In the genomic region with DNA sequence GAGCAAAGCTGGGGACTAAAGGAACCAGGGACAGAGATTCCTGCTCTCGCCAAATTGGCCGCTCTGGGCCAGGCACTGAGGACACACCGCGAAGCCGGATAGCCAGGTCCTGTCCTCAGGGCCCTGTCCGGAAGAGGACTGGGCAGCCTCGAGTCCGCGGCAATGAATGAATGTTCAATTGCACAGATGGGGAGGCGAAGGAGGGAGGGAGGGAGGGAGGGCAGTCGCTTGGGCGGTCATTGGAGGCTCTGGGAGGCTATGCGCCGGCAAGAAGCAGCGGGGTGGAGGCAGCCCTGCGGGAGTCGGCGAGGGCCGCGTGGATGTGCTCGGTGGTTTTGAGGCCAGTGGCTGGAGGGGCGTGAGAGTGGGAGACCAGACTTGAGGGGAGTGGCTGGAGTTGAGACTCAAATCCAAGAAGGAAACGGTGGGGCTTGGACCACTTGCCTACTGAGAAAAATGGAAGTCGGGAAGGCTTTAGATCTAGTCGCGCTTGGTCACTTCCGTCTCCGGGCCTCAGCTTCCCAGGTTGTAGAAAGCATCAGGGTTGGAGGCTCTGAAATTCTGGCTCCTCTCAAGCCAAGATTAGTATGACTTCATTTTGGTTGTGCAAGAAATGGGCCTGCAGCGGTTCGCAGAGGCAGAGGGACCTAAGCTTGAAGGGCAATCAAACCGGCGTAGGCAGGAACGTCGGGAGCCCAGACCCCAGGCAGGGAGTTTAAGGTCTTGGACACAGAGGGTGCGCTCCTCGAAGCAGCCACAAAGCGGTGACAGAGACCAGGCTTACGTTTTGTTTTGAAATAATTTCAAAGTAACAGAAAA, we compare ENCODE assay signal across 8 cellular contexts. TPM values are rescaled to one million over a fixed set of nuclear protein-coding genes. Genes with fewer than 3 reads are reported as not detected.
DNase-seq lines count a peak whose midpoint lies in the region; ATAC-seq and TF ChIP-seq lines count a peak whose summit lies in the region.

No MANE protein-coding gene starts in this region.

- H3K27ac ChIP-seq in hepatocyte: peak overlapping the region; percentile 97

- no peaks in the 10 kb centered on the region for H3K27me3 ChIP-seq in hepatocyte

- H4K20me1 ChIP-seq in hepatocyte (ENCODE audit: insufficient read depth, poor library complexity, severe bottlenecking): no peaks in the 10 kb centered on the region

- WGBS in hepatocyte (ENCODE audit: low lambda C conversion rate, missing lambda C conversion rate): 8% methylated on average over 27 of the region's 38 CpGs

- ATAC-seq in GM19328 (IDR thresholded peaks at IDR 0.05; ENCODE audit: unreplicated experiment): no peak

- peak; percentile 80 for DNase-seq in EH (ENCODE audit: low read depth)
- peak; percentile 72 for DNase-seq in HCEC 1CT
- peak; percentile 89 for DNase-seq in NCI-H1417 treated with DMSO at 0.1 percent for 48 hours (lab: John Stamatoyannopoulos, UW)
- DNase-seq in T-helper 1 cell: peak in 3 of 5 donors; percentile 45 to 66 (median 61)
- DNase-seq in astrocyte of the hippocampus (ENCODE audit: low read depth, low spot score): peak; percentile 89
- DNase-seq in hepatocyte (ENCODE audit: low spot score): peak; percentile 88
- peak; percentile 76 for DNase-seq in putamen (ENCODE audit: low spot score)

- H3K9me3 ChIP-seq in hepatocyte (ENCODE audit: low read depth): no peaks in the 10 kb centered on the region

- H3K79me2 ChIP-seq in hepatocyte: no peaks in the 10 kb centered on the region

- peaks cover 23% of the 10 kb centered on the region for H3K4me1 ChIP-seq in hepatocyte (ENCODE audit: insufficient read depth)

- peak; percentile 85 for TF ChIP-seq CTCF in hepatocyte (IDR thresholded peaks at IDR 0.05; ENCODE audit: poor library complexity)

- H3K4me3 ChIP-seq in hepatocyte: peak overlapping the region; percentile 18

- no peaks in the 10 kb centered on the region for H3K9me2 ChIP-seq in hepatocyte (replicated peaks; ENCODE audit: insufficient read depth)

- H3K36me3 ChIP-seq in hepatocyte (replicated peaks; ENCODE audit: insufficient read depth, low read depth): no peaks in the 10 kb centered on the region

- peak overlapping the region; percentile 83 for H2AFZ ChIP-seq in hepatocyte

- peak overlapping the region; percentile 97 for H3K4me2 ChIP-seq in hepatocyte

RNA-seq across cellular contexts. Expression of gene PLXND1, which starts 21.1 kb away (rescaled TPM):
- total RNA-seq in hepatocyte: 22.0 and 45.3 TPM in 2 replicates
- 24.9 and 36.3 TPM in 2 replicates for polyA plus RNA-seq in hepatocyte
